In genomic region chr9:105457560-105458294, GRCh38 we compare ENCODE assay signal across 1 cellular context.
TF ChIP-seq lines count a peak whose summit lies in the region.

No MANE protein-coding gene starts in this region.

TF ChIP-seq in HepG2, 621 proteins besides CTCF, POLR2A, EP300 and RAD21 (continued from another document):
- TF ChIP-seq ZNF687 (CRISPR knock-in tag; IDR thresholded peaks at IDR 0.05) = peak; percentile 33; the same call in 1 of the 2 replicates
- TF ChIP-seq PHF21A (CRISPR knock-in tag; IDR thresholded peaks at IDR 0.05) = no peak
- no peak for TF ChIP-seq ZSCAN20 (CRISPR knock-in tag; IDR thresholded peaks at IDR 0.05; ENCODE audit: borderline replicate concordance)
- TF ChIP-seq SALL1 (CRISPR knock-in tag; IDR thresholded peaks at IDR 0.05) = 0 out of 2 replicates have a peak, but pooled peaks have one; percentile 11
- no peak for TF ChIP-seq ZNF431 (CRISPR knock-in tag; IDR thresholded peaks at IDR 0.05; ENCODE audit: borderline replicate concordance, low read depth)
- TF ChIP-seq PRMT3 (CRISPR knock-in tag; IDR thresholded peaks at IDR 0.05; ENCODE audit: borderline replicate concordance, low read depth) = no peak
TF ChIP-seq in HepG2: peak in this region for 2.
